In genomic region chr15:48266029-48266428, GRCh38 we compare ENCODE assay signal across 27 cellular contexts. TPM values are rescaled to one million over a fixed set of nuclear protein-coding genes. Genes with fewer than 3 reads are reported as not detected.
DNase-seq lines count a peak whose midpoint lies in the region; ATAC-seq and TF ChIP-seq lines count a peak whose summit lies in the region.
"Had no signal": no experiment of that assay in that cellular context is flagged by ENCODE, and none has a peak within 500 bp of the region (broad histone marks: within the 10 kb centered on the region; RNA-seq: fewer than 3 reads in every experiment).

No MANE protein-coding gene starts in this region.

- H3K4me2 ChIP-seq in mammary epithelial cell (ENCODE audit: insufficient read depth, low read depth, low read length): no peak overlapping the region
- H3K4me2 ChIP-seq: A549, PC-9 had no signal

- no peak overlapping the region for H3K9ac ChIP-seq in mammary epithelial cell (ENCODE audit: insufficient read depth, low read length)

- dilution Hi-C loops in mammary epithelial cell (cut with HindIII; ENCODE audit: low sequenced_read_pairs): no loop called here

- no peak overlapping the region for H2AFZ ChIP-seq in mammary epithelial cell (ENCODE audit: low read depth, low read length)
- H2AFZ ChIP-seq: PC-9 had no signal

- WGBS in mammary epithelial cell (ENCODE audit: low coverage, missing lambda C conversion rate): 0% methylated on average over 1 of the region's 2 CpGs

- H3K4me1 ChIP-seq in mammary epithelial cell (ENCODE audit: insufficient read depth, low read length): no peaks in the 10 kb centered on the region
- H3K4me1 ChIP-seq in tibial artery: no peaks in the 10 kb centered on the region
- H3K4me1 ChIP-seq: A549, SJCRH30 had no signal

- H3K27me3 ChIP-seq in MG63: no peaks in the 10 kb centered on the region
- H3K27me3 ChIP-seq in mammary epithelial cell (ENCODE audit: insufficient read depth, low read length): peaks cover 3% of the 10 kb centered on the region
- no peaks in the 10 kb centered on the region for H3K27me3 ChIP-seq in tibial artery
- H3K27me3 ChIP-seq: SJCRH30 had no signal

- CTCF ChIA-PET in activated CD8-positive, alpha-beta T cell treated with anti-CD3 and anti-CD28 coated beads for 36 hours (lab: Charles Lee): interaction anchor here (2.7 kb wide), 1 partner anchor 20 kb away, joined by 8 read pairs; no protein-coding TSS in a partner anchor
- CTCF ChIA-PET in activated CD8-positive, alpha-beta T cell treated with anti-CD3 and anti-CD28 coated beads, Interleukin-2, amount 10 ng/mL, durations not matched to agents 7 days and 5 days (lab: Charles Lee): no interaction called here
- CTCF ChIA-PET in mammary epithelial cell (lab: Charles Lee; ENCODE audit: low non-redundant PET): interaction anchor here (0.6 kb wide), 1 partner anchor 154 kb away, joined by 5 read pairs; no protein-coding TSS in a partner anchor

- H3K27ac ChIP-seq in mammary epithelial cell (ENCODE audit: insufficient read depth, low read depth, low read length) (no peak overlapping the region), tibial artery (no peak overlapping the region)
- H3K27ac ChIP-seq: A549, PC-9, SJCRH30 had no signal

- intact Hi-C loops in activated CD8-positive, alpha-beta T cell treated with anti-CD3 and anti-CD28 coated beads for 36 hours (cut with micrococcal nuclease): no loop called here
- intact Hi-C loops in mammary epithelial cell (cut with micrococcal nuclease) (no loop called here), tibial artery (cut with DNase I; ENCODE audit: low total_unique reads) (no loop called here)

- no peak overlapping the region for H3K4me3 ChIP-seq in MG63
- no peak overlapping the region for H3K4me3 ChIP-seq in mammary epithelial cell (replicated peaks in 1 of 3; ENCODE audit: insufficient read depth in 1 of 3, low read depth in 2 of 3, low read length in 3 of 3)
- no peak overlapping the region for H3K4me3 ChIP-seq in tibial artery
- H3K4me3 ChIP-seq: A549, PC-9, SJCRH30 had no signal

- H3K36me3 Mint-ChIP-seq in activated CD8-positive, alpha-beta T cell treated with anti-CD3 and anti-CD28 coated beads for 36 hours (ENCODE audit: low read depth): no peaks in the 10 kb centered on the region
- H3K36me3 Mint-ChIP-seq in activated CD8-positive, alpha-beta T cell treated with anti-CD3 and anti-CD28 coated beads, Interleukin-2, amount 10 ng/mL, durations not matched to agents 7 days and 5 days (ENCODE audit: low read depth): no peaks in the 10 kb centered on the region
- H3K36me3 Mint-ChIP-seq: activated naive CD4-positive, alpha-beta T cell treated with anti-CD3 and anti-CD28 coated beads, Interleukin-2, amount 50 U/mL, for 72 hours; CD8-positive, alpha-beta T cell; stimulated activated effector memory CD8-positive, alpha-beta T cell treated with anti-CD3 and anti-CD28 coated beads, Interleukin-12 subunit alpha, Interleukin-12 subunit beta, amount 100 ng/mL, for 72 hours had no signal

- peak; percentile 45 for ATAC-seq in activated CD8-positive, alpha-beta T cell treated with anti-CD3 and anti-CD28 coated beads for 36 hours
- no peak for ATAC-seq in activated CD8-positive, alpha-beta T cell treated with anti-CD3 and anti-CD28 coated beads, Interleukin-2, amount 10 ng/mL, durations not matched to agents 7 days and 5 days
- ATAC-seq: A549; activated naive CD4-positive, alpha-beta T cell treated with anti-CD3 and anti-CD28 coated beads, Interleukin-2, amount 50 U/mL, for 72 hours; CD8-positive, alpha-beta T cell; stimulated activated effector memory CD8-positive, alpha-beta T cell treated with anti-CD3 and anti-CD28 coated beads, Interleukin-12 subunit alpha, Interleukin-12 subunit beta, amount 100 ng/mL, for 72 hours had no signal

- no peaks in the 10 kb centered on the region for H3K79me2 ChIP-seq in mammary epithelial cell (ENCODE audit: insufficient read depth, low read length)

- POLR2A ChIA-PET in activated CD8-positive, alpha-beta T cell treated with anti-CD3 and anti-CD28 coated beads for 36 hours (lab: Charles Lee): no interaction called here
- POLR2A ChIA-PET in activated CD8-positive, alpha-beta T cell treated with anti-CD3 and anti-CD28 coated beads, Interleukin-2, amount 10 ng/mL, durations not matched to agents 7 days and 5 days (lab: Charles Lee): no interaction called here

- no TSS peak for BruUV-seq in mammary epithelial cell (replicated peaks; lab: Mats Ljungman, UMichigan)

- no peaks in the 10 kb centered on the region for H3K36me3 ChIP-seq in MG63
- H3K36me3 ChIP-seq in mammary epithelial cell (ENCODE audit: insufficient read depth, low read length): no peaks in the 10 kb centered on the region
- H3K36me3 ChIP-seq in tibial artery: no peaks in the 10 kb centered on the region
- H3K36me3 ChIP-seq: SJCRH30 had no signal

- H3K4me1 Mint-ChIP-seq in activated CD8-positive, alpha-beta T cell treated with anti-CD3 and anti-CD28 coated beads for 36 hours (ENCODE audit: low read depth): peaks cover 2% of the 10 kb centered on the region
- H3K4me1 Mint-ChIP-seq in activated CD8-positive, alpha-beta T cell treated with anti-CD3 and anti-CD28 coated beads, Interleukin-2, amount 10 ng/mL, durations not matched to agents 7 days and 5 days (ENCODE audit: low read depth): peaks cover 4% of the 10 kb centered on the region
- H3K4me1 Mint-ChIP-seq: central memory CD8-positive, alpha-beta T cell; stimulated activated effector memory CD8-positive, alpha-beta T cell treated with anti-CD3 and anti-CD28 coated beads, Interleukin-12 subunit alpha, Interleukin-12 subunit beta, amount 100 ng/mL, for 72 hours had no signal

- H3K9me3 Mint-ChIP-seq in activated CD8-positive, alpha-beta T cell treated with anti-CD3 and anti-CD28 coated beads for 36 hours: no peaks in the 10 kb centered on the region
- H3K9me3 Mint-ChIP-seq in activated CD8-positive, alpha-beta T cell treated with anti-CD3 and anti-CD28 coated beads, Interleukin-2, amount 10 ng/mL, durations not matched to agents 7 days and 5 days (ENCODE audit: insufficient read depth): no peaks in the 10 kb centered on the region
- H3K9me3 Mint-ChIP-seq: activated naive CD4-positive, alpha-beta T cell treated with anti-CD3 and anti-CD28 coated beads, Interleukin-2, amount 50 U/mL, for 72 hours; CD8-positive, alpha-beta T cell; central memory CD8-positive, alpha-beta T cell; stimulated activated effector memory CD8-positive, alpha-beta T cell treated with anti-CD3 and anti-CD28 coated beads, Interleukin-12 subunit alpha, Interleukin-12 subunit beta, amount 100 ng/mL, for 72 hours had no signal

- no peak for TF ChIP-seq CTCF in activated CD8-positive, alpha-beta T cell treated with anti-CD3 and anti-CD28 coated beads for 36 hours (IDR thresholded peaks at IDR 0.05)
- TF ChIP-seq CTCF in mammary epithelial cell (conservative IDR thresholded peaks at IDR 0.05 in 1 of 2, IDR thresholded peaks at IDR 0.05 in 1 of 2; ENCODE audit: extremely low read depth in 1 of 2, insufficient read depth in 1 of 2, low read depth in 1 of 2, low read length in 2 of 2) (no peak), tibial artery (IDR thresholded peaks at IDR 0.05) (no peak)

- in situ Hi-C loops in mammary epithelial cell (cut with MboI; ENCODE audit: low sequenced_read_pairs in 2 of 2): no loop called here

- no peak overlapping the region for H3K27ac Mint-ChIP-seq in activated CD8-positive, alpha-beta T cell treated with anti-CD3 and anti-CD28 coated beads for 36 hours
- no peak overlapping the region for H3K27ac Mint-ChIP-seq in activated CD8-positive, alpha-beta T cell treated with anti-CD3 and anti-CD28 coated beads, Interleukin-2, amount 10 ng/mL, durations not matched to agents 7 days and 5 days
- H3K27ac Mint-ChIP-seq: activated naive CD4-positive, alpha-beta T cell treated with anti-CD3 and anti-CD28 coated beads, Interleukin-2, amount 50 U/mL, for 72 hours; CD8-positive, alpha-beta T cell; stimulated activated effector memory CD8-positive, alpha-beta T cell treated with anti-CD3 and anti-CD28 coated beads, Interleukin-12 subunit alpha, Interleukin-12 subunit beta, amount 100 ng/mL, for 72 hours had no signal

- DNase-seq in activated CD8-positive, alpha-beta T cell treated with anti-CD3 and anti-CD28 coated beads for 36 hours: peak; percentile 7
- no peak for DNase-seq in activated CD8-positive, alpha-beta T cell treated with anti-CD3 and anti-CD28 coated beads, Interleukin-2, amount 10 ng/mL, durations not matched to agents 7 days and 5 days
- DNase-seq in MG63: peak; percentile 41
- peak; percentile 37 for DNase-seq in mammary epithelial cell
- DNase-seq in non-pigmented ciliary epithelial cell (ENCODE audit: low read depth): peak; percentile 8
- no peak for DNase-seq in DMS153 treated with DMSO at 0.1 percent for 48 hours (lab: John Stamatoyannopoulos, UW; ENCODE audit: unreplicated experiment)
- no peak for DNase-seq in NCI-H1436 treated with DMSO at 0.1 percent for 48 hours (lab: John Stamatoyannopoulos, UW)
- no peak for DNase-seq in tibial artery
- DNase-seq: activated CD4-positive, alpha-beta T cell treated with anti-CD3 and anti-CD28 coated beads for 4 hours; anterior cingulate cortex; CD8-positive, alpha-beta T cell; head of caudate nucleus; NCI-H1092 treated with DMSO at 0.1 percent for 48 hours; NCI-H1930; NCI-H226; PC-9; SJCRH30; small intestine; stimulated activated CD4-positive, alpha-beta T cell treated with anti-CD3 and anti-CD28 coated beads, Interleukin-2, amount 100 ng/mL, for 24 hours; substantia nigra had no signal

- H3K4me3 Mint-ChIP-seq in activated CD8-positive, alpha-beta T cell treated with anti-CD3 and anti-CD28 coated beads for 36 hours: no peak overlapping the region
- H3K4me3 Mint-ChIP-seq in activated CD8-positive, alpha-beta T cell treated with anti-CD3 and anti-CD28 coated beads, Interleukin-2, amount 10 ng/mL, durations not matched to agents 7 days and 5 days: no peak overlapping the region
- H3K4me3 Mint-ChIP-seq: CD8-positive, alpha-beta T cell; central memory CD8-positive, alpha-beta T cell; stimulated activated effector memory CD8-positive, alpha-beta T cell treated with anti-CD3 and anti-CD28 coated beads, Interleukin-12 subunit alpha, Interleukin-12 subunit beta, amount 100 ng/mL, for 72 hours had no signal

- H4K20me1 ChIP-seq in mammary epithelial cell (ENCODE audit: insufficient read depth, low read length): no peaks in the 10 kb centered on the region

- peaks cover 1% of the 10 kb centered on the region for H3K27me3 Mint-ChIP-seq in activated CD8-positive, alpha-beta T cell treated with anti-CD3 and anti-CD28 coated beads for 36 hours
- peaks cover 13% of the 10 kb centered on the region for H3K27me3 Mint-ChIP-seq in activated CD8-positive, alpha-beta T cell treated with anti-CD3 and anti-CD28 coated beads, Interleukin-2, amount 10 ng/mL, durations not matched to agents 7 days and 5 days (ENCODE audit: low read depth)

- H3K9me3 ChIP-seq in MG63 (no peaks in the 10 kb centered on the region), mammary epithelial cell (replicated peaks; ENCODE audit: insufficient read depth, low read length) (no peaks in the 10 kb centered on the region), tibial artery (no peaks in the 10 kb centered on the region)
- H3K9me3 ChIP-seq: A549, SJCRH30 had no signal

RNA-seq across cellular contexts. Expression of gene SLC12A1, which starts 59.9 kb away (rescaled TPM):
- total RNA-seq in activated CD8-positive, alpha-beta T cell treated with anti-CD3 and anti-CD28 coated beads for 36 hours: not detected
- total RNA-seq in activated CD8-positive, alpha-beta T cell treated with anti-CD3 and anti-CD28 coated beads, Interleukin-2, amount 10 ng/mL, durations not matched to agents 7 days and 5 days: not detected
- total RNA-seq in MG63 (2014; rRNA removed; shearing (Covaris generic); ENCODE audit: low replicate concordance): not detected in 2 replicates
- total RNA-seq in mammary epithelial cell: not detected
- polyA plus RNA-seq in mammary epithelial cell: not detected
- polyA minus RNA-seq in mammary epithelial cell: not detected
- total RNA-seq: activated naive CD4-positive, alpha-beta T cell treated with anti-CD3 and anti-CD28 coated beads, Interleukin-2, amount 50 U/mL, for 72 hours; CD8-positive, alpha-beta T cell; endothelial cell of umbilical vein; PC-9; SJCRH30; T-helper 1 cell treated with Interleukin-12 subunit alpha and Interleukin-12 subunit beta and Interleukin-4 antibody, amounts not matched to agents 30 ng/mL and 1 ng/mL, for 36 hours; urinary bladder had no signal
- polyA plus RNA-seq: A549, endothelial cell of umbilical vein had no signal

Comparison
In these comparisons a context has a peak if more than half of its experiments do, and no peak if none do; other contexts are left out.
1. DNase-seq: peak in activated CD8-positive, alpha-beta T cell treated with anti-CD3 and anti-CD28 coated beads for 36 hours (single experiment), MG63 (single experiment), mammary epithelial cell (single experiment) and non-pigmented ciliary epithelial cell (single experiment); none in activated CD8-positive, alpha-beta T cell treated with anti-CD3 and anti-CD28 coated beads, Interleukin-2, amount 10 ng/mL, durations not matched to agents 7 days and 5 days (single experiment), DMS153 treated with DMSO at 0.1 percent for 48 hours (single experiment), NCI-H1436 treated with DMSO at 0.1 percent for 48 hours (single experiment) and tibial artery (0 of 2).